In genomic region chr15:64387562-64388168, GRCh38 we compare ENCODE assay signal across 8 cellular contexts. TPM values are rescaled to one million over a fixed set of nuclear protein-coding genes. Genes with fewer than 3 reads are reported as not detected.
A peak's percentile ranks its signal among the peaks of the same experiment; 100 is the strongest.
DNase-seq lines count a peak whose midpoint lies in the region; ATAC-seq and TF ChIP-seq lines count a peak whose summit lies in the region.

TRIP4 (plus strand) TSS chr15:64387836; CDS start chr15:64387864, 28 bp downstream.

- no peaks in the 10 kb centered on the region for H3K36me3 ChIP-seq in KOPT-K1 (ENCODE audit: insufficient read depth, low read length)

- no peaks in the 10 kb centered on the region for H3K27me3 Mint-ChIP-seq in activated T-helper 17 cell treated with anti-CD3 and anti-CD28 coated beads, Interleukin-2, amount 50 U/mL, for 72 hours
- no peaks in the 10 kb centered on the region for H3K27me3 Mint-ChIP-seq in natural killer cell (ENCODE audit: low read depth in 2 of 2)

- peaks cover 14% of the 10 kb centered on the region for H3K4me1 Mint-ChIP-seq in activated T-helper 17 cell treated with anti-CD3 and anti-CD28 coated beads, Interleukin-2, amount 50 U/mL, for 72 hours
- peaks cover 18 to 30% of the 10 kb centered on the region in 2 donors for H3K4me1 Mint-ChIP-seq in natural killer cell

- H3K9me3 Mint-ChIP-seq in activated T-helper 17 cell treated with anti-CD3 and anti-CD28 coated beads, Interleukin-2, amount 50 U/mL, for 72 hours: no peaks in the 10 kb centered on the region
- no peaks in the 10 kb centered on the region for H3K9me3 Mint-ChIP-seq in natural killer cell

- CTCF ChIA-PET in RWPE1 (lab: Yijun Ruan, JAX): interaction anchor here (0.6 to 0.7 kb wide), 3 partner anchors 156 to 612 kb away, joined by 3 read pairs; no protein-coding TSS in a partner anchor

- DNase-seq in DMS79 treated with DMSO at 0.1 percent for 48 hours (lab: John Stamatoyannopoulos, UW) (peak; percentile 84), RWPE1 (ENCODE audit: low spot score) (peak; percentile 95), fibroblast of peridontal ligament (ENCODE audit: extremely low read depth) (peak; percentile 97), natural killer cell (peak; percentile 95)
- DNase-seq in stimulated activated naive CD4-positive, alpha-beta T cell treated with Interleukin-2 at 50 U/mL for 16 hours (lab: John Stamatoyannopoulos, UW): peak; percentile 95

- intact Hi-C loops in natural killer cell (cut with micrococcal nuclease): loop anchor here (1.0 to 10.0 kb wide), 2 partner anchors 31 to 77 kb away; partner anchors contain the start of genes CSNK1G1 and ZNF609

- POLR2A ChIA-PET in RWPE1 (lab: Yijun Ruan, JAX; ENCODE audit: low non-redundant PET): interaction anchor here (0.5 kb wide), 1 partner anchor 90 kb away, joined by 4 read pairs; no protein-coding TSS in a partner anchor

- peak within 1 kb of the TSS; percentile 62 for H3K27ac ChIP-seq in KOPT-K1 (ENCODE audit: low read depth, low read length, poor library complexity, severe bottlenecking)
- peak within 1 kb of the TSS; percentile 77 for H3K27ac ChIP-seq in RWPE1

- ATAC-seq in GM21786 (IDR thresholded peaks at IDR 0.05; ENCODE audit: unreplicated experiment) (peak; percentile 96), natural killer cell (peak; percentile 99 to 100 (median 99))
- ATAC-seq in activated T-helper 17 cell treated with anti-CD3 and anti-CD28 coated beads, Interleukin-2, amount 50 U/mL, for 72 hours (replicated peaks): peak; percentile 100

- H3K9me3 ChIP-seq in KOPT-K1 (ENCODE audit: insufficient read depth, low read length, poor library complexity, severe bottlenecking): no peaks in the 10 kb centered on the region

- H3K27ac Mint-ChIP-seq in activated T-helper 17 cell treated with anti-CD3 and anti-CD28 coated beads, Interleukin-2, amount 50 U/mL, for 72 hours: peak within 1 kb of the TSS; percentile 91
- peak within 1 kb of the TSS; percentile 91 to 98 for H3K27ac Mint-ChIP-seq in natural killer cell

- TF ChIP-seq CTCF in RWPE1 (conservative IDR thresholded peaks at IDR 0.05; ENCODE audit: low read depth): no peak
- TF ChIP-seq CTCF in natural killer cell (IDR thresholded peaks at IDR 0.05): no peak

- peak within 1 kb of the TSS; percentile 90 for H3K4me3 Mint-ChIP-seq in activated T-helper 17 cell treated with anti-CD3 and anti-CD28 coated beads, Interleukin-2, amount 50 U/mL, for 72 hours
- H3K4me3 Mint-ChIP-seq in natural killer cell: peak within 1 kb of the TSS; percentile 99

- peaks cover 20% of the 10 kb centered on the region for H3K36me3 Mint-ChIP-seq in activated T-helper 17 cell treated with anti-CD3 and anti-CD28 coated beads, Interleukin-2, amount 50 U/mL, for 72 hours (ENCODE audit: low read depth)
- no peaks in the 10 kb centered on the region for H3K36me3 Mint-ChIP-seq in natural killer cell

RNA-seq across cellular contexts. Expression of gene TRIP4, which starts in this region (rescaled TPM):
- 10 to 100 TPM; 26.6 to 26.7 TPM for total RNA-seq in activated T-helper 17 cell treated with anti-CD3 and anti-CD28 coated beads, Interleukin-2, amount 50 U/mL, for 72 hours
- 10 to 100 TPM; 32.9 to 37.1 (median 33.7) TPM for total RNA-seq in natural killer cell

Comparison
In these comparisons a context has a peak if more than half of its experiments do, and no peak if none do; other contexts are left out.
1. Peak in every context shown above with its lines: DNase-seq, ATAC-seq and H3K27ac ChIP-seq.